ENCODE assay signal across 9 cellular contexts in the genomic region with DNA sequence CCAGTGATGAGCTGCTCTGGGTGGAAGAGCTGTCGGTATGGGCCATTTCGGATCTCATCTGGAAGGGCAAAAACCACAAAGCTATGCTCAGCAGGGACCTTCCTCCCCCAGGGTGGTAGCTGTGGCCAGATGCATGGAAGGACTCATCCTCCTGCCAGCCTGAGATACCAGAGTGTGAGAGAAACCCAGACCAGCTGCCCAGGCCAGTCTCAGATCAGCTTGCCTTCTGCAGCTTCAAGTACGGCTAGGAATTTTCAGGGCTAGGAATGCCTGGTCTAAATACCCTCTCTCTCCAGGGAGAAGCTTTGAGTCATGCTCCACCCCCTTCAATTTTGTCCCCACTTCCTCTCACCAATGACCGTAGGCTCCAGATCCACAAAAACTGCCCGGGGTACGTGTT. TPM values are rescaled to one million over a fixed set of nuclear protein-coding genes. Genes with fewer than 3 reads are reported as not detected.
DNase-seq lines count a peak whose midpoint lies in the region.
"Had no signal": no experiment of that assay in that cellular context is flagged by ENCODE, and none has a peak within 500 bp of the region (broad histone marks: within the 10 kb centered on the region; RNA-seq: fewer than 3 reads in every experiment).

No MANE protein-coding gene starts in this region.

- peak overlapping the region; percentile 95 for H3K27ac Mint-ChIP-seq in activated naive CD4-positive, alpha-beta T cell treated with anti-CD3 and anti-CD28 coated beads for 36 hours

- peaks cover 57% of the 10 kb centered on the region for H3K4me1 ChIP-seq in effector memory CD4-positive, alpha-beta T cell (ENCODE audit: control insufficient read depth, insufficient read depth, low read length, poor library complexity, severe bottlenecking)

- CTCF ChIA-PET in activated naive CD4-positive, alpha-beta T cell treated with anti-CD3 and anti-CD28 coated beads for 36 hours (lab: Charles Lee): interaction anchor here (0.7 to 6.1 kb wide), 7 partner anchors 14 to 76 kb away, joined by 3 to 76 read pairs (median 3); a partner anchor contains a TSS

- peak overlapping the region; percentile 87 for H3K4me3 ChIP-seq in effector memory CD4-positive, alpha-beta T cell (ENCODE audit: insufficient read depth, low read depth, low read length, poor library complexity, severe bottlenecking)

- H3K9me3 Mint-ChIP-seq in activated naive CD4-positive, alpha-beta T cell treated with anti-CD3 and anti-CD28 coated beads for 36 hours: no peaks in the 10 kb centered on the region

- peaks cover 72% of the 10 kb centered on the region for H3K4me1 Mint-ChIP-seq in activated naive CD4-positive, alpha-beta T cell treated with anti-CD3 and anti-CD28 coated beads for 36 hours (ENCODE audit: low read depth)

- peaks cover 12% of the 10 kb centered on the region for H3K36me3 ChIP-seq in effector memory CD4-positive, alpha-beta T cell (ENCODE audit: control insufficient read depth, insufficient read depth, low read length)

- intact Hi-C loops in activated naive CD4-positive, alpha-beta T cell treated with anti-CD3 and anti-CD28 coated beads for 36 hours (cut with micrococcal nuclease): loop anchor here (2.0 to 10.0 kb wide), 4 partner anchors 355 to 967 kb away; a partner anchor contains a TSS

- H3K36me3 Mint-ChIP-seq in activated naive CD4-positive, alpha-beta T cell treated with anti-CD3 and anti-CD28 coated beads for 36 hours (ENCODE audit: low read depth): peaks cover 45% of the 10 kb centered on the region

- no peaks in the 10 kb centered on the region for H3K9me3 ChIP-seq in effector memory CD4-positive, alpha-beta T cell (ENCODE audit: control insufficient read depth, low read length)

- H3K27me3 Mint-ChIP-seq in activated naive CD4-positive, alpha-beta T cell treated with anti-CD3 and anti-CD28 coated beads for 36 hours (ENCODE audit: low read depth): no peaks in the 10 kb centered on the region

- H3K27me3 ChIP-seq in effector memory CD4-positive, alpha-beta T cell (replicated peaks; ENCODE audit: control insufficient read depth, insufficient read depth, low read length, poor library complexity, severe bottlenecking): no peaks in the 10 kb centered on the region

- H3K4me3 Mint-ChIP-seq in activated naive CD4-positive, alpha-beta T cell treated with anti-CD3 and anti-CD28 coated beads for 36 hours: peak overlapping the region; percentile 70

- H3K27ac ChIP-seq in effector memory CD4-positive, alpha-beta T cell (ENCODE audit: insufficient read depth, low read length, poor library complexity, severe bottlenecking): peak overlapping the region; percentile 94
- peak overlapping the region; percentile 12 for H3K27ac ChIP-seq in temporal lobe (ENCODE audit: low read depth, low read length)

- no peak for DNase-seq in activated naive CD4-positive, alpha-beta T cell treated with anti-CD3 and anti-CD28 coated beads for 36 hours
- no peak for DNase-seq in activated naive CD4-positive, alpha-beta T cell (lab: John Stamatoyannopoulos, UW)
- DNase-seq in effector memory CD4-positive, alpha-beta T cell: no peak
- no peak for DNase-seq in stimulated activated naive CD4-positive, alpha-beta T cell (lab: John Stamatoyannopoulos, UW)
- DNase-seq in NCI-H1092 treated with DMSO at 0.1 percent for 48 hours (lab: John Stamatoyannopoulos, UW): no peak
- DNase-seq: GOT3, kidney glomerular epithelial cell, NCI-H2029 had no signal

RNA-seq across cellular contexts. Expression of a gene that starts 1.4 kb away (rescaled TPM):
- total RNA-seq in activated naive CD4-positive, alpha-beta T cell treated with anti-CD3 and anti-CD28 coated beads for 36 hours: not detected
- total RNA-seq in temporal lobe: not detected

RNA-seq across cellular contexts. Expression of a gene that starts 2.1 kb away (rescaled TPM):
- 100 to 1,000 TPM; 112 to 116 TPM for total RNA-seq in activated naive CD4-positive, alpha-beta T cell treated with anti-CD3 and anti-CD28 coated beads for 36 hours
- total RNA-seq in temporal lobe: 2.5 TPM

RNA-seq across cellular contexts. Expression of a gene that starts 6.4 kb away (rescaled TPM):
- total RNA-seq in activated naive CD4-positive, alpha-beta T cell treated with anti-CD3 and anti-CD28 coated beads for 36 hours: 10 to 100 TPM; 33.7 to 35.5 TPM
- total RNA-seq in temporal lobe: 13.0 TPM

RNA-seq across cellular contexts. Expression of a gene that starts 6.4 kb away (rescaled TPM):
- total RNA-seq in activated naive CD4-positive, alpha-beta T cell treated with anti-CD3 and anti-CD28 coated beads for 36 hours: 1 to 10 TPM; 2.1 TPM
- total RNA-seq in temporal lobe: 3.4 TPM

RNA-seq across cellular contexts. Expression of a gene that starts 22.1 kb away (rescaled TPM):
- total RNA-seq in activated naive CD4-positive, alpha-beta T cell treated with anti-CD3 and anti-CD28 coated beads for 36 hours: 10 to 100 TPM; 87.7 to 88.5 TPM
- total RNA-seq in temporal lobe: 25.3 TPM

Comparison
In these comparisons a context has a peak if more than half of its experiments do, and no peak if none do; other contexts are left out.
1. RNA of a gene that starts 2.1 kb away (total RNA-seq): 112 to 116 TPM in activated naive CD4-positive, alpha-beta T cell treated with anti-CD3 and anti-CD28 coated beads for 36 hours; 2.5 TPM in temporal lobe (single experiment); every median in the first group is over 10 times any median in the second.